2 cellular contexts compared by ENCODE assay signal in the genomic region with DNA sequence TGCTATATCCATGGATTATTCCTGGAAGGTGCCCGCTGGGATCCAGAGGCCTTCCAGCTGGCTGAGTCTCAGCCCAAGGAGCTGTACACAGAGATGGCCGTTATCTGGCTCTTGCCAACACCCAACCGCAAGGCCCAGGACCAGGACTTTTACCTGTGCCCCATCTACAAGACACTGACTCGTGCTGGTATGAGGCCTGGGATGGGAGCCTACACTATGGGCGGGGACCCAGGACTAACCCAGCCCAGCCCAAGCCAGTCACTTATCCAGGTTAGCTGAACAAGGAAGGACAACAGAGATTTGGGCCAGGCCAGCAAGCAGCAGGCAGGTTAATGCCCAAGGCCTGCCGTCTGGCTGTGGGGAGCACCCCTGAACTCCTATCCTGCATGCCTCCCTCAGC.
A peak's percentile ranks its signal among the peaks of the same experiment; 100 is the strongest.
TF ChIP-seq lines count a peak whose summit lies in the region.

No MANE protein-coding gene starts in this region.

TF ChIP-seq in GM12878, 131 proteins besides CTCF, POLR2A, EP300 and RAD21:
- no peak for TF ChIP-seq ZSCAN29 (IDR thresholded peaks at IDR 0.05)
- TF ChIP-seq POLR2AphosphoS5 (IDR thresholded peaks at IDR 0.05; ENCODE audit: low read length) = peak; percentile 35; the same call in 1 of the 2 replicates

TF ChIP-seq in GM12891, 5 proteins besides CTCF, POLR2A, EP300 and RAD21:
- TF ChIP-seq PAX5 (IDR thresholded peaks at IDR 0.05; ENCODE audit: insufficient read depth, low read length, severe bottlenecking) (no peak), POLR2AphosphoS5 (IDR thresholded peaks at IDR 0.05; ENCODE audit: low read depth, low read length) (no peak), TAF1 (IDR thresholded peaks at IDR 0.05; ENCODE audit: low read depth, low read length) (no peak), POU2F2 (IDR thresholded peaks at IDR 0.05; ENCODE audit: low read depth, low read length) (no peak), SPI1 (IDR thresholded peaks at IDR 0.05; ENCODE audit: low read depth, low read length) (no peak)
